1 cellular context compared by ENCODE assay signal in the genomic region with DNA sequence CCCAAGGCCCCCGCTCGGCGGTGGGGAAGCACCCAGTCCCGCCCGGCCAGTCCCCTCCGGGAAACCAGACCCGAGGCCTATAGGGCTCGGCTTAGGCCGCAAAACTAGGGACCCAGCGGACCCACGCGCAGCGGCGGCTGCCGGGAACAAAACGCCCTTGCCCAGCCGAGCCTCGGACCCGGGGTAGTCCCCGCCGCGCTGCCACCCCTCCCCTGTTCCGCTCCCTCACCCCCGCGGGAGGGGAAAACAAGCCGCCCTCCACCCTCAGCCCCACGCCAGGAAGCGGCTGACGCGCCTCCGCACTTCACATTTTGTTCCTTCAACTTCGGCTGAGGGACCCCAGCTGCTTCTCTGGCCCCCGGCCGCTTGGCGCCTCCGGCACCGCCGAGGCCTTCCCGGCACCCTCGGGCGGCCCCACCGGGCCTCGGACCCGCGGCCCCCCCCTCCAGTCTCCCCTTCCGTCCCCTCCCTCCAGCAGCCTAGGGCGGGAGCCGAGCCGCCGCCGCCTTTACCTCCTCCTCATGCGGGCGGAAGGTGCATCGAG.
TF ChIP-seq lines count a peak whose summit lies in the region.

No MANE protein-coding gene starts in this region.

TF ChIP-seq in HEK293, 187 proteins besides CTCF, POLR2A, EP300 and RAD21 (continued from another document and continues in another):
- TF ChIP-seq, protein P1, sequence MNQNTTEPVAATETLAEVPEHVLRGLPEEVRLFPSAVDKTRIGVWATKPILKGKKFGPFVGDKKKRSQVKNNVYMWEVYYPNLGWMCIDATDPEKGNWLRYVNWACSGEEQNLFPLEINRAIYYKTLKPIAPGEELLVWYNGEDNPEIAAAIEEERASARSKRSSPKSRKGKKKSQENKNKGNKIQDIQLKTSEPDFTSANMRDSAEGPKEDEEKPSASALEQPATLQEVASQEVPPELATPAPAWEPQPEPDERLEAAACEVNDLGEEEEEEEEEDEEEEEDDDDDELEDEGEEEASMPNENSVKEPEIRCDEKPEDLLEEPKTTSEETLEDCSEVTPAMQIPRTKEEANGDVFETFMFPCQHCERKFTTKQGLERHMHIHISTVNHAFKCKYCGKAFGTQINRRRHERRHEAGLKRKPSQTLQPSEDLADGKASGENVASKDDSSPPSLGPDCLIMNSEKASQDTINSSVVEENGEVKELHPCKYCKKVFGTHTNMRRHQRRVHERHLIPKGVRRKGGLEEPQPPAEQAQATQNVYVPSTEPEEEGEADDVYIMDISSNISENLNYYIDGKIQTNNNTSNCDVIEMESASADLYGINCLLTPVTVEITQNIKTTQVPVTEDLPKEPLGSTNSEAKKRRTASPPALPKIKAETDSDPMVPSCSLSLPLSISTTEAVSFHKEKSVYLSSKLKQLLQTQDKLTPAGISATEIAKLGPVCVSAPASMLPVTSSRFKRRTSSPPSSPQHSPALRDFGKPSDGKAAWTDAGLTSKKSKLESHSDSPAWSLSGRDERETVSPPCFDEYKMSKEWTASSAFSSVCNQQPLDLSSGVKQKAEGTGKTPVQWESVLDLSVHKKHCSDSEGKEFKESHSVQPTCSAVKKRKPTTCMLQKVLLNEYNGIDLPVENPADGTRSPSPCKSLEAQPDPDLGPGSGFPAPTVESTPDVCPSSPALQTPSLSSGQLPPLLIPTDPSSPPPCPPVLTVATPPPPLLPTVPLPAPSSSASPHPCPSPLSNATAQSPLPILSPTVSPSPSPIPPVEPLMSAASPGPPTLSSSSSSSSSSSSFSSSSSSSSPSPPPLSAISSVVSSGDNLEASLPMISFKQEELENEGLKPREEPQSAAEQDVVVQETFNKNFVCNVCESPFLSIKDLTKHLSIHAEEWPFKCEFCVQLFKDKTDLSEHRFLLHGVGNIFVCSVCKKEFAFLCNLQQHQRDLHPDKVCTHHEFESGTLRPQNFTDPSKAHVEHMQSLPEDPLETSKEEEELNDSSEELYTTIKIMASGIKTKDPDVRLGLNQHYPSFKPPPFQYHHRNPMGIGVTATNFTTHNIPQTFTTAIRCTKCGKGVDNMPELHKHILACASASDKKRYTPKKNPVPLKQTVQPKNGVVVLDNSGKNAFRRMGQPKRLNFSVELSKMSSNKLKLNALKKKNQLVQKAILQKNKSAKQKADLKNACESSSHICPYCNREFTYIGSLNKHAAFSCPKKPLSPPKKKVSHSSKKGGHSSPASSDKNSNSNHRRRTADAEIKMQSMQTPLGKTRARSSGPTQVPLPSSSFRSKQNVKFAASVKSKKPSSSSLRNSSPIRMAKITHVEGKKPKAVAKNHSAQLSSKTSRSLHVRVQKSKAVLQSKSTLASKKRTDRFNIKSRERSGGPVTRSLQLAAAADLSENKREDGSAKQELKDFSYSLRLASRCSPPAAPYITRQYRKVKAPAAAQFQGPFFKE (tag by site-specific recombination; IDR thresholded peaks at IDR 0.05; ENCODE audit: borderline replicate concordance) = no peak
- no peak for TF ChIP-seq ZNF175 (tag by site-specific recombination; IDR thresholded peaks at IDR 0.05)
- TF ChIP-seq, protein P2, sequence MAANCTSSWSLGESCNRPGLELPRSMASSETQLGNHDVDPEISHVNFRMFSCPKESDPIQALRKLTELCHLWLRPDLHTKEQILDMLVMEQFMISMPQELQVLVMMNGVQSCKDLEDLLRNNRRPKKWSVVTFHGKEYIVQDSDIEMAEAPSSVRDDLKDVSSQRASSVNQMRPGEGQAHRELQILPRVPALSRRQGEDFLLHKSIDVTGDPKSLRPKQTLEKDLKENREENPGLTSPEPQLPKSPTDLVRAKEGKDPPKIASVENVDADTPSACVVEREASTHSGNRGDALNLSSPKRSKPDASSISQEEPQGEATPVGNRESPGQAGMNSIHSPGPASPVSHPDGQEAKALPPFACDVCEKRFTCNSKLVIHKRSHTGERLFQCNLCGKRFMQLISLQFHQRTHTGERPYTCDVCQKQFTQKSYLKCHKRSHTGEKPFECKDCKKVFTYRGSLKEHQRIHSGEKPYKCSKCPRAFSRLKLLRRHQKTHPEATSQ (tag by site-specific recombination; IDR thresholded peaks at IDR 0.05) = no peak
- TF ChIP-seq ZNF341 (tag by site-specific recombination; IDR thresholded peaks at IDR 0.05; ENCODE audit: low read depth) = no peak
- TF ChIP-seq ZNF221 (tag by site-specific recombination; IDR thresholded peaks at IDR 0.05; ENCODE audit: borderline replicate concordance) = no peak
- peak; percentile 46; the same call in 1 of the 2 replicates for TF ChIP-seq ZNF76 (tag by site-specific recombination; IDR thresholded peaks at IDR 0.05; ENCODE audit: borderline replicate concordance, low read depth)
- TF ChIP-seq ZNF561 (tag by site-specific recombination; IDR thresholded peaks at IDR 0.05; ENCODE audit: borderline replicate concordance) = no peak
- peak; percentile 19; the same call in 1 of the 2 replicates for TF ChIP-seq GLIS1 (tag by site-specific recombination; IDR thresholded peaks at IDR 0.05)
- no peak for TF ChIP-seq HOXC10 (CRISPR knock-in tag; IDR thresholded peaks at IDR 0.05)
- no peak for TF ChIP-seq ZBTB7A (tag by site-specific recombination; IDR thresholded peaks at IDR 0.05; ENCODE audit: low read depth)
- no peak for TF ChIP-seq SP7 (tag by site-specific recombination; IDR thresholded peaks at IDR 0.05)
- TF ChIP-seq ZNF19 (tag by site-specific recombination; IDR thresholded peaks at IDR 0.05; ENCODE audit: low read depth) = no peak
- no peak for TF ChIP-seq ZNF239 (tag by site-specific recombination; IDR thresholded peaks at IDR 0.05)
- no peak for TF ChIP-seq OVOL3 (tag by site-specific recombination; IDR thresholded peaks at IDR 0.05)
- TF ChIP-seq KLF17 (tag by site-specific recombination; IDR thresholded peaks at IDR 0.05) = peak; percentile 45; the same call in 1 of the 2 replicates
- TF ChIP-seq KLF8 (tag by site-specific recombination; IDR thresholded peaks at IDR 0.05) = 0 out of 2 replicates have a peak, but pooled peaks have one; percentile 33
- TF ChIP-seq ZBTB21 (tag by site-specific recombination; IDR thresholded peaks at IDR 0.05) = no peak
- no peak for TF ChIP-seq ZSCAN4 (tag by site-specific recombination; IDR thresholded peaks at IDR 0.05)
- no peak for TF ChIP-seq ZNF513 (tag by site-specific recombination; IDR thresholded peaks at IDR 0.05)
- TF ChIP-seq, protein P3, sequence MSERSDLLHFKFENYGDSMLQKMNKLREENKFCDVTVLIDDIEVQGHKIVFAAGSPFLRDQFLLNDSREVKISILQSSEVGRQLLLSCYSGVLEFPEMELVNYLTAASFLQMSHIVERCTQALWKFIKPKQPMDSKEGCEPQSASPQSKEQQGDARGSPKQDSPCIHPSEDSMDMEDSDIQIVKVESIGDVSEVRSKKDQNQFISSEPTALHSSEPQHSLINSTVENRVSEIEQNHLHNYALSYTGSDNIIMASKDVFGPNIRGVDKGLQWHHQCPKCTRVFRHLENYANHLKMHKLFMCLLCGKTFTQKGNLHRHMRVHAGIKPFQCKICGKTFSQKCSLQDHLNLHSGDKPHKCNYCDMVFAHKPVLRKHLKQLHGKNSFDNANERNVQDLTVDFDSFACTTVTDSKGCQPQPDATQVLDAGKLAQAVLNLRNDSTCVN (tag by site-specific recombination; optimal IDR thresholded peaks at IDR 0.05) = peak; percentile 50
- no peak for TF ChIP-seq ZNF292 (tag by site-specific recombination; IDR thresholded peaks at IDR 0.05; ENCODE audit: borderline replicate concordance, low read depth)
- TF ChIP-seq SCRT2 (tag by site-specific recombination; IDR thresholded peaks at IDR 0.05) = no peak
- no peak for TF ChIP-seq KLF1 (tag by site-specific recombination; IDR thresholded peaks at IDR 0.05)
- TF ChIP-seq, protein P4, sequence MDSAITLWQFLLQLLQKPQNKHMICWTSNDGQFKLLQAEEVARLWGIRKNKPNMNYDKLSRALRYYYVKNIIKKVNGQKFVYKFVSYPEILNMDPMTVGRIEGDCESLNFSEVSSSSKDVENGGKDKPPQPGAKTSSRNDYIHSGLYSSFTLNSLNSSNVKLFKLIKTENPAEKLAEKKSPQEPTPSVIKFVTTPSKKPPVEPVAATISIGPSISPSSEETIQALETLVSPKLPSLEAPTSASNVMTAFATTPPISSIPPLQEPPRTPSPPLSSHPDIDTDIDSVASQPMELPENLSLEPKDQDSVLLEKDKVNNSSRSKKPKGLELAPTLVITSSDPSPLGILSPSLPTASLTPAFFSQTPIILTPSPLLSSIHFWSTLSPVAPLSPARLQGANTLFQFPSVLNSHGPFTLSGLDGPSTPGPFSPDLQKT (IDR thresholded peaks at IDR 0.05; ENCODE audit: borderline replicate concordance, low read depth, low read length) = no peak
- no peak for TF ChIP-seq ZNF670 (tag by site-specific recombination; IDR thresholded peaks at IDR 0.05; ENCODE audit: low read depth)
- TF ChIP-seq ZNF350 (tag by site-specific recombination; IDR thresholded peaks at IDR 0.05) = no peak
- TF ChIP-seq, protein P5, sequence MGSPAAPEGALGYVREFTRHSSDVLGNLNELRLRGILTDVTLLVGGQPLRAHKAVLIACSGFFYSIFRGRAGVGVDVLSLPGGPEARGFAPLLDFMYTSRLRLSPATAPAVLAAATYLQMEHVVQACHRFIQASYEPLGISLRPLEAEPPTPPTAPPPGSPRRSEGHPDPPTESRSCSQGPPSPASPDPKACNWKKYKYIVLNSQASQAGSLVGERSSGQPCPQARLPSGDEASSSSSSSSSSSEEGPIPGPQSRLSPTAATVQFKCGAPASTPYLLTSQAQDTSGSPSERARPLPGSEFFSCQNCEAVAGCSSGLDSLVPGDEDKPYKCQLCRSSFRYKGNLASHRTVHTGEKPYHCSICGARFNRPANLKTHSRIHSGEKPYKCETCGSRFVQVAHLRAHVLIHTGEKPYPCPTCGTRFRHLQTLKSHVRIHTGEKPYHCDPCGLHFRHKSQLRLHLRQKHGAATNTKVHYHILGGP (tag by site-specific recombination; IDR thresholded peaks at IDR 0.05) = no peak
- no peak for TF ChIP-seq ZNF529 (tag by site-specific recombination; IDR thresholded peaks at IDR 0.05; ENCODE audit: insufficient replicate concordance)
- no peak for TF ChIP-seq ZNF626 (tag by site-specific recombination; IDR thresholded peaks at IDR 0.05)
- 0 out of 2 replicates have a peak, but pooled peaks have one; percentile 38 for TF ChIP-seq ZXDB (tag by site-specific recombination; IDR thresholded peaks at IDR 0.05)
- TF ChIP-seq HOXA7 (CRISPR knock-in tag; IDR thresholded peaks at IDR 0.05; ENCODE audit: borderline replicate concordance) = no peak
- TF ChIP-seq OSR2 (tag by site-specific recombination; IDR thresholded peaks at IDR 0.05) = no peak
- TF ChIP-seq ZNF404 (tag by site-specific recombination; IDR thresholded peaks at IDR 0.05) = no peak
- no peak for TF ChIP-seq FEZF1 (tag by site-specific recombination; IDR thresholded peaks at IDR 0.05)
- no peak for TF ChIP-seq RBAK (tag by site-specific recombination; IDR thresholded peaks at IDR 0.05)
- TF ChIP-seq, protein P6, sequence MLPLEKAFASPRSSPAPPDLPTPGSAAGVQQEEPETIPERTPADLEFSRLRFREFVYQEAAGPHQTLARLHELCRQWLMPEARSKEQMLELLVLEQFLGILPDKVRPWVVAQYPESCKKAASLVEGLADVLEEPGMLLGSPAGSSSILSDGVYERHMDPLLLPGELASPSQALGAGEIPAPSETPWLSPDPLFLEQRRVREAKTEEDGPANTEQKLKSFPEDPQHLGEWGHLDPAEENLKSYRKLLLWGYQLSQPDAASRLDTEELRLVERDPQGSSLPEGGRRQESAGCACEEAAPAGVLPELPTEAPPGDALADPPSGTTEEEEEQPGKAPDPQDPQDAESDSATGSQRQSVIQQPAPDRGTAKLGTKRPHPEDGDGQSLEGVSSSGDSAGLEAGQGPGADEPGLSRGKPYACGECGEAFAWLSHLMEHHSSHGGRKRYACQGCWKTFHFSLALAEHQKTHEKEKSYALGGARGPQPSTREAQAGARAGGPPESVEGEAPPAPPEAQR (tag by site-specific recombination; IDR thresholded peaks at IDR 0.05) = no peak
- TF ChIP-seq, protein P7, sequence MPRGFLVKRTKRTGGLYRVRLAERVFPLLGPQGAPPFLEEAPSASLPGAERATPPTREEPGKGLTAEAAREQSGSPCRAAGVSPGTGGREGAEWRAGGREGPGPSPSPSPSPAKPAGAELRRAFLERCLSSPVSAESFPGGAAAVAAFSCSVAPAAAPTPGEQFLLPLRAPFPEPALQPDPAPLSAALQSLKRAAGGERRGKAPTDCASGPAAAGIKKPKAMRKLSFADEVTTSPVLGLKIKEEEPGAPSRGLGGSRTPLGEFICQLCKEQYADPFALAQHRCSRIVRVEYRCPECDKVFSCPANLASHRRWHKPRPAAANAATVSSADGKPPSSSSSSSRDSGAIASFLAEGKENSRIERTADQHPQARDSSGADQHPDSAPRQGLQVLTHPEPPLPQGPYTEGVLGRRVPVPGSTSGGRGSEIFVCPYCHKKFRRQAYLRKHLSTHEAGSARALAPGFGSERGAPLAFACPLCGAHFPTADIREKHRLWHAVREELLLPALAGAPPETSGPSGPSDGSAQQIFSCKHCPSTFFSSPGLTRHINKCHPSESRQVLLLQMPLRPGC (tag by site-specific recombination; IDR thresholded peaks at IDR 0.05) = no peak
- no peak for TF ChIP-seq ZNF501 (tag by site-specific recombination; IDR thresholded peaks at IDR 0.05)
- TF ChIP-seq ZNF571 (tag by site-specific recombination; IDR thresholded peaks at IDR 0.05) = no peak
- no peak for TF ChIP-seq ZNF433 (tag by site-specific recombination; IDR thresholded peaks at IDR 0.05; ENCODE audit: low read depth)
- TF ChIP-seq ZNF416 (tag by site-specific recombination; IDR thresholded peaks at IDR 0.05) = no peak
- no peak for TF ChIP-seq ZFP69B (tag by site-specific recombination; IDR thresholded peaks at IDR 0.05)
